ENCODE assay signal across 7 cellular contexts in genomic region chr13:49627831-49628652, GRCh38. TPM values are rescaled to one million over a fixed set of nuclear protein-coding genes. Genes with fewer than 3 reads are reported as not detected.
DNase-seq lines count a peak whose midpoint lies in the region; ATAC-seq, FAIRE-seq and TF ChIP-seq lines count a peak whose summit lies in the region.

Gene ARL11 (plus strand): TSS chr13:49628507. CDS start chr13:49630448, 1,941 bp downstream.

- H3K4me1 ChIP-seq in colonic mucosa (peaks cover 3% of the 10 kb centered on the region), testis (no peaks in the 10 kb centered on the region)

- 53 to 60% methylated on average over 17 of the region's 17 CpGs for WGBS in testis, 2 donors

- H3K9me3 ChIP-seq in colonic mucosa: no peaks in the 10 kb centered on the region
- H3K9me3 ChIP-seq in testis: no peaks in the 10 kb centered on the region

- no peak for FAIRE-seq in D721Med (lab: Jason Lieb, UNC)

- peak; percentile 6 for DNase-seq in T-helper 9 cell
- DNase-seq in colonic mucosa: peak; percentile 79
- peak; percentile 54 for DNase-seq in mucosa of gallbladder (ENCODE audit: low spot score)
- DNase-seq in testis: peak; percentile 49
- DNase-seq in D721Med (ENCODE audit: insufficient read length, low spot score): no peak

- H3K36me3 ChIP-seq in colonic mucosa (no peaks in the 10 kb centered on the region), testis (ENCODE audit: low read depth, missing control alignments) (no peaks in the 10 kb centered on the region)

- intact Hi-C loops in colonic mucosa (cut with DNase I) (no loop called here), testis (cut with DNase I; ENCODE audit: low total_unique reads) (no loop called here)

- TF ChIP-seq CTCF in colonic mucosa (IDR thresholded peaks at IDR 0.05): no peak
- no peak for TF ChIP-seq CTCF in testis (IDR thresholded peaks at IDR 0.05)
- no peak for TF ChIP-seq CTCF in D721Med (IDR thresholded peaks at IDR 0.05; ENCODE audit: insufficient read depth, missing control alignments)

- peak within 1 kb of the TSS; percentile 19 for H3K4me3 ChIP-seq in colonic mucosa
- H3K4me3 ChIP-seq in testis: peak within 1 kb of the TSS in 1 of 2 donors; percentile 18

- H3K27me3 ChIP-seq in colonic mucosa (no peaks in the 10 kb centered on the region), testis (no peaks in the 10 kb centered on the region)

- peak; percentile 92 for ATAC-seq in GM19351 (IDR thresholded peaks at IDR 0.05; ENCODE audit: unreplicated experiment)
- ATAC-seq in HG03280 (IDR thresholded peaks at IDR 0.05; ENCODE audit: unreplicated experiment): peak; percentile 91

- H3K9ac ChIP-seq in colonic mucosa (ENCODE audit: low read depth in 2 of 2, low read length in 2 of 2): peak within 1 kb of the TSS; percentile 36 to 41

- no peak within 1 kb of the TSS for H3K27ac ChIP-seq in colonic mucosa
- peak within 1 kb of the TSS in 1 of 2 donors; percentile 36 for H3K27ac ChIP-seq in testis

- TF ChIP-seq POLR2A in testis (IDR thresholded peaks at IDR 0.05): no peak

RNA-seq across cellular contexts. Expression of gene ARL11, which starts in this region (rescaled TPM):
- 1 to 10 TPM in 1 of 2 donors, under 1 TPM in 1; 0.84 to 2.3 TPM for total RNA-seq in colonic mucosa
- total RNA-seq in mucosa of gallbladder: 2.8 TPM
- under 1 TPM; 0.25 to 0.47 TPM for total RNA-seq in testis
- polyA plus RNA-seq in testis (ENCODE audit: insufficient read depth, low read depth, low replicate concordance): 0.62 TPM

Comparison
In these comparisons a context has a peak if more than half of its experiments do, and no peak if none do; other contexts are left out.
1. Peak in DNase-seq in testis; RNA of the gene not detected or under 1 TPM.